1 cellular context compared by ENCODE assay signal in genomic region chr1:150979723-150980056, GRCh38.
TF ChIP-seq lines count a peak whose summit lies in the region.

No MANE protein-coding gene starts in this region.

TF ChIP-seq in A549, 52 proteins besides CTCF, POLR2A, EP300 and RAD21 (continued from another document):
- TF ChIP-seq ATOH8 (CRISPR knock-in tag; IDR thresholded peaks at IDR 0.05; ENCODE audit: low read depth) (no peak), ZNF302 (CRISPR knock-in tag; IDR thresholded peaks at IDR 0.05) (no peak), HOXB5 (CRISPR knock-in tag; IDR thresholded peaks at IDR 0.05) (no peak)
TF ChIP-seq in A549: peak in this region for 0.
